ENCODE assay signal across 1 cellular context in the genomic region with DNA sequence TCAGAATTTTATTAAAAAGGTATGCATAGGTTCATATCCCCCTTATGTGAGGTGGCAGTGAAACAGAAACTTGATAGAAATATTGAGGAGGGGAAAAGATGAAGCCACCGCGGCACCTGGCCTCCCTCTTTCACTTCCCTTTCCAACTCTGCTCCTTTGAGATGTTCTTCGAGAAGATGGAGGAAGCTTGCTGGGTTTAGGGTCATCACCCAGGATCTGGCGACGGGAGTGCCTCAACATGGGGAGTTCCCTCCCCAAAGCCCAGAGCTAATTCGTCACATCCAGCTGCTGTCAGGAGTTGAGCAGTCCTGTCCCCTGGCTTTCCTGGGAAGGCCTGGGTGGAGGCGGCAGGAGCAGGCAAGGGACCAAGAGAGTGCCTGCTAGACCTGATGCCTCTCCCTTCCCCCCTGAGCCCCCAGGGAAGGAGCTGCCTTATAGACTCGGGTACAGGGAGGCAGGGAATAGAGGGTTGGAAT.
TF ChIP-seq lines count a peak whose summit lies in the region.

No MANE protein-coding gene starts in this region.

TF ChIP-seq in HepG2, 621 proteins besides CTCF, POLR2A, EP300 and RAD21 (continued from another document):
- TF ChIP-seq, protein P1, sequence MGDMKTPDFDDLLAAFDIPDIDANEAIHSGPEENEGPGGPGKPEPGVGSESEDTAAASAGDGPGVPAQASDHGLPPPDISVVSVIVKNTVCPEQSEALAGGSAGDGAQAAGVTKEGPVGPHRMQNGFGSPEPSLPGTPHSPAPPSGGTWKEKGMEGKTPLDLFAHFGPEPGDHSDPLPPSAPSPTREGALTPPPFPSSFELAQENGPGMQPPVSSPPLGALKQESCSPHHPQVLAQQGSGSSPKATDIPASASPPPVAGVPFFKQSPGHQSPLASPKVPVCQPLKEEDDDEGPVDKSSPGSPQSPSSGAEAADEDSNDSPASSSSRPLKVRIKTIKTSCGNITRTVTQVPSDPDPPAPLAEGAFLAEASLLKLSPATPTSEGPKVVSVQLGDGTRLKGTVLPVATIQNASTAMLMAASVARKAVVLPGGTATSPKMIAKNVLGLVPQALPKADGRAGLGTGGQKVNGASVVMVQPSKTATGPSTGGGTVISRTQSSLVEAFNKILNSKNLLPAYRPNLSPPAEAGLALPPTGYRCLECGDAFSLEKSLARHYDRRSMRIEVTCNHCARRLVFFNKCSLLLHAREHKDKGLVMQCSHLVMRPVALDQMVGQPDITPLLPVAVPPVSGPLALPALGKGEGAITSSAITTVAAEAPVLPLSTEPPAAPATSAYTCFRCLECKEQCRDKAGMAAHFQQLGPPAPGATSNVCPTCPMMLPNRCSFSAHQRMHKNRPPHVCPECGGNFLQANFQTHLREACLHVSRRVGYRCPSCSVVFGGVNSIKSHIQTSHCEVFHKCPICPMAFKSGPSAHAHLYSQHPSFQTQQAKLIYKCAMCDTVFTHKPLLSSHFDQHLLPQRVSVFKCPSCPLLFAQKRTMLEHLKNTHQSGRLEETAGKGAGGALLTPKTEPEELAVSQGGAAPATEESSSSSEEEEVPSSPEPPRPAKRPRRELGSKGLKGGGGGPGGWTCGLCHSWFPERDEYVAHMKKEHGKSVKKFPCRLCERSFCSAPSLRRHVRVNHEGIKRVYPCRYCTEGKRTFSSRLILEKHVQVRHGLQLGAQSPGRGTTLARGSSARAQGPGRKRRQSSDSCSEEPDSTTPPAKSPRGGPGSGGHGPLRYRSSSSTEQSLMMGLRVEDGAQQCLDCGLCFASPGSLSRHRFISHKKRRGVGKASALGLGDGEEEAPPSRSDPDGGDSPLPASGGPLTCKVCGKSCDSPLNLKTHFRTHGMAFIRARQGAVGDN (CRISPR knock-in tag; IDR thresholded peaks at IDR 0.05) = peak; percentile 49
- TF ChIP-seq, protein P2, sequence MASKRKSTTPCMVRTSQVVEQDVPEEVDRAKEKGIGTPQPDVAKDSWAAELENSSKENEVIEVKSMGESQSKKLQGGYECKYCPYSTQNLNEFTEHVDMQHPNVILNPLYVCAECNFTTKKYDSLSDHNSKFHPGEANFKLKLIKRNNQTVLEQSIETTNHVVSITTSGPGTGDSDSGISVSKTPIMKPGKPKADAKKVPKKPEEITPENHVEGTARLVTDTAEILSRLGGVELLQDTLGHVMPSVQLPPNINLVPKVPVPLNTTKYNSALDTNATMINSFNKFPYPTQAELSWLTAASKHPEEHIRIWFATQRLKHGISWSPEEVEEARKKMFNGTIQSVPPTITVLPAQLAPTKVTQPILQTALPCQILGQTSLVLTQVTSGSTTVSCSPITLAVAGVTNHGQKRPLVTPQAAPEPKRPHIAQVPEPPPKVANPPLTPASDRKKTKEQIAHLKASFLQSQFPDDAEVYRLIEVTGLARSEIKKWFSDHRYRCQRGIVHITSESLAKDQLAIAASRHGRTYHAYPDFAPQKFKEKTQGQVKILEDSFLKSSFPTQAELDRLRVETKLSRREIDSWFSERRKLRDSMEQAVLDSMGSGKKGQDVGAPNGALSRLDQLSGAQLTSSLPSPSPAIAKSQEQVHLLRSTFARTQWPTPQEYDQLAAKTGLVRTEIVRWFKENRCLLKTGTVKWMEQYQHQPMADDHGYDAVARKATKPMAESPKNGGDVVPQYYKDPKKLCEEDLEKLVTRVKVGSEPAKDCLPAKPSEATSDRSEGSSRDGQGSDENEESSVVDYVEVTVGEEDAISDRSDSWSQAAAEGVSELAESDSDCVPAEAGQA (IDR thresholded peaks at IDR 0.05; ENCODE audit: low read depth) = no peak
- TF ChIP-seq, protein P2 (CRISPR knock-in tag; IDR thresholded peaks at IDR 0.05; ENCODE audit: borderline replicate concordance) = no peak
- TF ChIP-seq, protein P3, sequence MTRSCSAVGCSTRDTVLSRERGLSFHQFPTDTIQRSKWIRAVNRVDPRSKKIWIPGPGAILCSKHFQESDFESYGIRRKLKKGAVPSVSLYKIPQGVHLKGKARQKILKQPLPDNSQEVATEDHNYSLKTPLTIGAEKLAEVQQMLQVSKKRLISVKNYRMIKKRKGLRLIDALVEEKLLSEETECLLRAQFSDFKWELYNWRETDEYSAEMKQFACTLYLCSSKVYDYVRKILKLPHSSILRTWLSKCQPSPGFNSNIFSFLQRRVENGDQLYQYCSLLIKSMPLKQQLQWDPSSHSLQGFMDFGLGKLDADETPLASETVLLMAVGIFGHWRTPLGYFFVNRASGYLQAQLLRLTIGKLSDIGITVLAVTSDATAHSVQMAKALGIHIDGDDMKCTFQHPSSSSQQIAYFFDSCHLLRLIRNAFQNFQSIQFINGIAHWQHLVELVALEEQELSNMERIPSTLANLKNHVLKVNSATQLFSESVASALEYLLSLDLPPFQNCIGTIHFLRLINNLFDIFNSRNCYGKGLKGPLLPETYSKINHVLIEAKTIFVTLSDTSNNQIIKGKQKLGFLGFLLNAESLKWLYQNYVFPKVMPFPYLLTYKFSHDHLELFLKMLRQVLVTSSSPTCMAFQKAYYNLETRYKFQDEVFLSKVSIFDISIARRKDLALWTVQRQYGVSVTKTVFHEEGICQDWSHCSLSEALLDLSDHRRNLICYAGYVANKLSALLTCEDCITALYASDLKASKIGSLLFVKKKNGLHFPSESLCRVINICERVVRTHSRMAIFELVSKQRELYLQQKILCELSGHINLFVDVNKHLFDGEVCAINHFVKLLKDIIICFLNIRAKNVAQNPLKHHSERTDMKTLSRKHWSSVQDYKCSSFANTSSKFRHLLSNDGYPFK (CRISPR knock-in tag; IDR thresholded peaks at IDR 0.05; ENCODE audit: borderline replicate concordance) = peak; percentile 44; the same call in 1 of the 2 replicates
- 0 out of 2 replicates have a peak, but pooled peaks have one; percentile 37 for TF ChIP-seq ZNF225 (CRISPR knock-in tag; IDR thresholded peaks at IDR 0.05)
- TF ChIP-seq ZNF263 (CRISPR knock-in tag; IDR thresholded peaks at IDR 0.05) = no peak
